21 cellular contexts compared by ENCODE assay signal in genomic region chr12:108595711-108596647, GRCh38. TPM values are rescaled to one million over a fixed set of nuclear protein-coding genes. Genes with fewer than 3 reads are reported as not detected.
DNase-seq lines count a peak whose midpoint lies in the region; TF ChIP-seq lines count a peak whose summit lies in the region.
"Had no signal": no experiment of that assay in that cellular context is flagged by ENCODE, and none has a peak within 500 bp of the region (broad histone marks: within the 10 kb centered on the region; RNA-seq: fewer than 3 reads in every experiment).

No MANE protein-coding gene starts in this region.

- TF ChIP-seq CTCF in foreskin fibroblast (IDR thresholded peaks at IDR 0.05; ENCODE audit: low read depth, low read length), result no peak
- no peak for TF ChIP-seq CTCF in smooth muscle cell (IDR thresholded peaks at IDR 0.05; ENCODE audit: borderline replicate concordance, insufficient read depth, poor library complexity, severe bottlenecking)
- TF ChIP-seq CTCF in GM10248 (IDR thresholded peaks at IDR 0.05; ENCODE audit: control extremely low read depth, extremely low read depth, low read depth, missing control alignments), result no peak

- peaks cover 38% of the 10 kb centered on the region for H3K79me2 ChIP-seq in smooth muscle cell (ENCODE audit: low read depth)
- H3K79me2 ChIP-seq: parathyroid adenoma had no signal

- H3K36me3 ChIP-seq in SK-N-MC (ENCODE audit: insufficient read depth, low read length) (no peaks in the 10 kb centered on the region), smooth muscle cell (ENCODE audit: low read depth) (no peaks in the 10 kb centered on the region)
- H3K36me3 ChIP-seq: ascending aorta, gastroesophageal sphincter had no signal

- POLR2A ChIA-PET in GM10248 (lab: Yijun Ruan, JAX), result no interaction called here
- POLR2A ChIA-PET in HEK293T (lab: Yijun Ruan, JAX), result interaction anchor here (1.5 kb wide), 1 partner anchor 33 kb away, joined by 5 read pairs; the partner anchor contains the start of gene ISCU

- CTCF ChIA-PET in GM10248 (lab: Yijun Ruan, JAX) (interaction anchor here (0.9 to 2.4 kb wide), 4 partner anchors 16 to 31 kb away, joined by 3 to 9 read pairs (median 4); no protein-coding TSS in a partner anchor), HEK293T (lab: Yijun Ruan, JAX) (no interaction called here)

- H3K27ac ChIP-seq in SK-N-MC (no peak overlapping the region), smooth muscle cell (ENCODE audit: low read depth) (no peak overlapping the region)
- H3K27ac ChIP-seq: ascending aorta, HL-60, parathyroid adenoma, VCaP had no signal

- no peaks in the 10 kb centered on the region for H3F3A ChIP-seq in smooth muscle cell (ENCODE audit: low read depth)

- no peaks in the 10 kb centered on the region for H4K20me1 ChIP-seq in smooth muscle cell (ENCODE audit: low read depth)

- H3K9ac ChIP-seq in SK-N-MC (ENCODE audit: insufficient read length) (no peak overlapping the region), smooth muscle cell (ENCODE audit: low read depth) (no peak overlapping the region)
- H3K9ac ChIP-seq: parathyroid adenoma had no signal

- 90% methylated on average over 16 of the region's 17 CpGs for WGBS in smooth muscle cell (ENCODE audit: low lambda C conversion rate)

- DNase-seq in AG20443 (ENCODE audit: low spot score), result peak; percentile 40
- DNase-seq in SK-N-MC (ENCODE audit: low read depth, low spot score), result no peak
- DNase-seq in foreskin fibroblast, result peak in 1 of 2 donors; percentile 59
- DNase-seq in smooth muscle cell (lab: John Stamatoyannopoulos, UW; ENCODE audit: unreplicated experiment), result no peak
- DNase-seq in GM10248 (ENCODE audit: extremely low spot score), result no peak
- DNase-seq in HEK293T (ENCODE audit: extremely low spot score), result no peak
- no peak for DNase-seq in LoVo (ENCODE audit: low spot score)
- no peak for DNase-seq in NCI-H226
- DNase-seq: activated CD4-positive, alpha-beta T cell treated with anti-CD3 and anti-CD28 coated beads, Interleukin-2, amount 50 U/mL, for 4 hours; activated naive CD4-positive, alpha-beta T cell treated with anti-CD3 and anti-CD28 coated beads for 36 hours; HCEC 1CT; left ventricle myocardium superior; naive thymus-derived CD4-positive, alpha-beta T cell; NCI-H2029 treated with DMSO at 0.1 percent for 48 hours; NCI-H510A; small intestine had no signal

- no peaks in the 10 kb centered on the region for H3K9me3 ChIP-seq in SK-N-MC (ENCODE audit: low read depth, low read length)
- H3K9me3 ChIP-seq in smooth muscle cell (replicated peaks; ENCODE audit: low read depth), result no peaks in the 10 kb centered on the region
- H3K9me3 ChIP-seq: ascending aorta, gastroesophageal sphincter had no signal

- peak overlapping the region; percentile 85 for H3K4me2 ChIP-seq in smooth muscle cell

- H3K4me3 ChIP-seq in SK-N-MC, result peak overlapping the region; percentile 67
- H3K4me3 ChIP-seq in foreskin fibroblast (ENCODE audit: low read depth in 1 of 2, low read length in 2 of 2), result peak overlapping the region; percentile 94 to 100
- H3K4me3 ChIP-seq in smooth muscle cell, result peak overlapping the region; percentile 61
- H3K4me3 ChIP-seq: ascending aorta had no signal

- H3K4me1 ChIP-seq in smooth muscle cell (ENCODE audit: low read depth), result no peaks in the 10 kb centered on the region
- H3K4me1 ChIP-seq: ascending aorta, parathyroid adenoma had no signal

- no peaks in the 10 kb centered on the region for H3K27me3 ChIP-seq in smooth muscle cell (ENCODE audit: low read depth)
- H3K27me3 ChIP-seq: ascending aorta, gastroesophageal sphincter had no signal

- no peak overlapping the region for H2AFZ ChIP-seq in smooth muscle cell (ENCODE audit: low read depth)
- H2AFZ ChIP-seq: parathyroid adenoma had no signal

TF ChIP-seq in HEK293T, 16 proteins besides CTCF, POLR2A, EP300 and RAD21:
- TF ChIP-seq LEF1 (IDR thresholded peaks at IDR 0.05; ENCODE audit: borderline replicate concordance), result no peak
- no peak for TF ChIP-seq ZNF384 (IDR thresholded peaks at IDR 0.05)
- TF ChIP-seq FOXM1 (IDR thresholded peaks at IDR 0.05; ENCODE audit: borderline replicate concordance), result no peak
- no peak for TF ChIP-seq PKNOX1 (IDR thresholded peaks at IDR 0.05)
TF ChIP-seq in HEK293T: peak in this region for 0.

RNA-seq across cellular contexts. Expression of gene TMEM119, which starts 1.9 kb away (rescaled TPM):
- 40.9 and 41.9 TPM in 2 replicates for total RNA-seq in smooth muscle cell
- 67.2 and 103 TPM in 2 replicates for polyA plus RNA-seq in smooth muscle cell
- total RNA-seq: activated naive CD4-positive, alpha-beta T cell treated with anti-CD3 and anti-CD28 coated beads for 36 hours had no signal

RNA-seq across cellular contexts. Expression of gene ISCU, which starts 33.6 kb away (rescaled TPM):
- total RNA-seq in smooth muscle cell, result 134 and 138 TPM in 2 replicates
- 140 and 154 TPM in 2 replicates for polyA plus RNA-seq in smooth muscle cell

RNA-seq across cellular contexts. Expression of gene SART3, which starts 35.0 kb away (rescaled TPM):
- 64.3 and 94.5 TPM in 2 replicates for total RNA-seq in smooth muscle cell
- polyA plus RNA-seq in smooth muscle cell, result 22.7 and 27.2 TPM in 2 replicates

RNA-seq across cellular contexts. Expression of gene SELPLG, which starts 37.7 kb away (rescaled TPM):
- total RNA-seq in smooth muscle cell, result 1.3 and 2.0 TPM in 2 replicates
- 0.09 and 1.6 TPM in 2 replicates for polyA plus RNA-seq in smooth muscle cell
